In the genomic region with DNA sequence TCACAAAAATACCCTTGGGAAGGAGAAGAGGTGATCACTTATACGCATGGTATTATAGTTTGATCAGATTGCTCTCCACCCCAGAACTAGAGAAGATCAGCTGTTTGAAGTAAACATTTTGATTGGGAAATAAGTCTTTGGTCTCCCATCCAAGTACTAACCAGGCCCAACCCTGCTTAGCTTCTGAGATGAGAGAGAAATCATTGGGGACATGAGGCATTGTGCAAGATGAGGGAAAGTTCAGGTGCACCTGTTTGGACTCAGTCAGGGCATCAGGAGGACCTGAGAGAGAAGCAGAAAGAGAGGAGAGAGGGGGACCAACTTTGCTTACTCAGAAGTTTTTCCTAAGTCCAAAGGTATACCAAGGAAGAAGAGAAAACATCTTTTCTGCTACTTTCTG, we compare ENCODE assay signal across 19 cellular contexts. TPM values are rescaled to one million over a fixed set of nuclear protein-coding genes. Genes with fewer than 3 reads are reported as not detected.
A peak's percentile ranks its signal among the peaks of the same experiment; 100 is the strongest.
DNase-seq lines count a peak whose midpoint lies in the region; ATAC-seq and TF ChIP-seq lines count a peak whose summit lies in the region.
"Had no signal": no experiment of that assay in that cellular context is flagged by ENCODE, and none has a peak within 500 bp of the region (broad histone marks: within the 10 kb centered on the region; RNA-seq: fewer than 3 reads in every experiment).

No MANE protein-coding gene starts in this region.

- intact Hi-C loops in left ventricle myocardium superior (cut with micrococcal nuclease): no loop called here

- peaks cover 83% of the 10 kb centered on the region for H3K36me3 Mint-ChIP-seq in activated T-helper 17 cell treated with anti-CD3 and anti-CD28 coated beads, Interleukin-2, amount 50 U/mL, for 72 hours (ENCODE audit: low read depth)
- H3K36me3 Mint-ChIP-seq in glutamatergic neuron (ENCODE audit: unreplicated experiment): peaks cover 29% of the 10 kb centered on the region
- H3K36me3 Mint-ChIP-seq in osteocyte (ENCODE audit: unreplicated experiment): peaks cover 58% of the 10 kb centered on the region

- ATAC-seq in activated T-helper 17 cell treated with anti-CD3 and anti-CD28 coated beads, Interleukin-2, amount 50 U/mL, for 72 hours (replicated peaks): no peak
- no peak for ATAC-seq in GM18517 (IDR thresholded peaks at IDR 0.05; ENCODE audit: unreplicated experiment)
- no peak for ATAC-seq in left ventricle myocardium superior
- ATAC-seq: Right ventricle myocardium inferior had no signal

- no peak for TF ChIP-seq CTCF in glutamatergic neuron (IDR thresholded peaks at IDR 0.05; ENCODE audit: partially characterized antibody, unreplicated experiment)
- TF ChIP-seq CTCF in osteocyte (IDR thresholded peaks at IDR 0.05): no peak

- H3K9me3 Mint-ChIP-seq in activated T-helper 17 cell treated with anti-CD3 and anti-CD28 coated beads, Interleukin-2, amount 50 U/mL, for 72 hours: no peaks in the 10 kb centered on the region
- H3K9me3 Mint-ChIP-seq in glutamatergic neuron (ENCODE audit: unreplicated experiment) (peaks cover 3% of the 10 kb centered on the region), osteocyte (ENCODE audit: unreplicated experiment) (no peaks in the 10 kb centered on the region)
- H3K9me3 Mint-ChIP-seq: CD4-positive, CD25-positive, alpha-beta regulatory T cell had no signal

- DNase-seq in DMS53 (lab: John Stamatoyannopoulos, UW): peak; percentile 10
- no peak for DNase-seq in DMS53 treated with DMSO at 0.1 percent for 48 hours (lab: John Stamatoyannopoulos, UW; ENCODE audit: unreplicated experiment)
- no peak for DNase-seq in glutamatergic neuron
- no peak for DNase-seq in osteocyte (ENCODE audit: extremely low spot score, unreplicated experiment)
- no peak for DNase-seq in SIG-M5 (lab: John Stamatoyannopoulos, UW)
- no peak for DNase-seq in left ventricle myocardium superior
- DNase-seq: BE2C; CD4-positive, CD25-positive, alpha-beta regulatory T cell; DND-41; GM23248; HCEC 1CT; IMR-90; Karpas-422; NCI-H1092; NCI-H146; NCI-H2081 treated with DMSO at 0.1 percent for 48 hours had no signal

- peak overlapping the region; percentile 10 for H3K27ac Mint-ChIP-seq in activated T-helper 17 cell treated with anti-CD3 and anti-CD28 coated beads, Interleukin-2, amount 50 U/mL, for 72 hours
- H3K27ac Mint-ChIP-seq in glutamatergic neuron (ENCODE audit: unreplicated experiment) (no peak overlapping the region), osteocyte (ENCODE audit: unreplicated experiment) (peak overlapping the region; percentile 1)
- H3K27ac Mint-ChIP-seq: CD4-positive, CD25-positive, alpha-beta regulatory T cell had no signal

- H3K4me3 Mint-ChIP-seq in activated T-helper 17 cell treated with anti-CD3 and anti-CD28 coated beads, Interleukin-2, amount 50 U/mL, for 72 hours: no peak overlapping the region
- H3K4me3 Mint-ChIP-seq in glutamatergic neuron (ENCODE audit: unreplicated experiment) (peak overlapping the region; percentile 21), osteocyte (ENCODE audit: unreplicated experiment) (no peak overlapping the region)
- H3K4me3 Mint-ChIP-seq: CD4-positive, CD25-positive, alpha-beta regulatory T cell had no signal

- H3K4me1 Mint-ChIP-seq in activated T-helper 17 cell treated with anti-CD3 and anti-CD28 coated beads, Interleukin-2, amount 50 U/mL, for 72 hours: peaks cover 25% of the 10 kb centered on the region
- H3K4me1 Mint-ChIP-seq in glutamatergic neuron (ENCODE audit: low read depth, unreplicated experiment) (no peaks in the 10 kb centered on the region), osteocyte (ENCODE audit: unreplicated experiment) (peaks cover 20% of the 10 kb centered on the region)

- H3K27me3 Mint-ChIP-seq in activated T-helper 17 cell treated with anti-CD3 and anti-CD28 coated beads, Interleukin-2, amount 50 U/mL, for 72 hours: no peaks in the 10 kb centered on the region
- H3K27me3 Mint-ChIP-seq in glutamatergic neuron (ENCODE audit: unreplicated experiment) (no peaks in the 10 kb centered on the region), osteocyte (ENCODE audit: unreplicated experiment) (no peaks in the 10 kb centered on the region)
- H3K27me3 Mint-ChIP-seq: CD4-positive, CD25-positive, alpha-beta regulatory T cell had no signal

RNA-seq across cellular contexts. Expression of a gene that starts 11.4 kb away (rescaled TPM):
- total RNA-seq in activated T-helper 17 cell treated with anti-CD3 and anti-CD28 coated beads, Interleukin-2, amount 50 U/mL, for 72 hours: 10 to 100 TPM; 17.5 to 18.2 TPM
- 10.6 TPM for total RNA-seq in glutamatergic neuron (ENCODE audit: unreplicated experiment)
- total RNA-seq in osteocyte: 28.1 and 31.6 TPM in 2 replicates
- 6.5 TPM for total RNA-seq in left ventricle myocardium superior

RNA-seq across cellular contexts. Expression of a gene that starts 38.8 kb away (rescaled TPM):
- total RNA-seq in activated T-helper 17 cell treated with anti-CD3 and anti-CD28 coated beads, Interleukin-2, amount 50 U/mL, for 72 hours: 1 to 10 TPM; 9.1 to 9.2 TPM
- total RNA-seq in glutamatergic neuron (ENCODE audit: unreplicated experiment) (72.1 TPM), osteocyte (26.6 and 27.7 TPM in 2 replicates), left ventricle myocardium superior (17.3 TPM)
